In genomic region chr10:67296926-67297325, GRCh38 we compare ENCODE assay signal across 22 cellular contexts.
DNase-seq lines count a peak whose midpoint lies in the region; ATAC-seq and FAIRE-seq lines count a peak whose summit lies in the region.
"Had no signal": no experiment of that assay in that cellular context is flagged by ENCODE, and none has a peak within 500 bp of the region (broad histone marks: within the 10 kb centered on the region; RNA-seq: fewer than 3 reads in every experiment).

No MANE protein-coding gene starts in this region.

- ATAC-seq in GM21825 (IDR thresholded peaks at IDR 0.05; ENCODE audit: unreplicated experiment): no peak

- DNase-seq in RCC 7860 (ENCODE audit: low spot score): peak; percentile 36
- peak; percentile 50 for DNase-seq in glomerular visceral epithelial cell (ENCODE audit: extremely low spot score)
- DNase-seq in renal cortical epithelial cell (ENCODE audit: low read depth): peak; percentile 34
- DNase-seq in NCI-H524 (lab: John Stamatoyannopoulos, UW): no peak
- DNase-seq in effector CD8-positive, alpha-beta T cell (lab: John Stamatoyannopoulos, UW): no peak
- DNase-seq: 8988T; ACHN; BE2C; C1 segment of cervical spinal cord; Calu3; CD4-positive, alpha-beta memory T cell; CD4-positive, CD25-positive, alpha-beta regulatory T cell; CD8-positive, alpha-beta memory T cell; COR-L47; DMS79 treated with DMSO at 0.1 percent for 48 hours; GF-D8 had no signal

- FAIRE-seq in RCC 7860 (lab: Jason Lieb, UNC): no peak
- FAIRE-seq: A204.1, D721Med, G401.6, GM12891, GM19239 had no signal

Comparison
In these comparisons a context has a peak if more than half of its experiments do, and no peak if none do; other contexts are left out.
1. DNase-seq: peak in RCC 7860 (single experiment), glomerular visceral epithelial cell (single experiment) and renal cortical epithelial cell (single experiment); none in NCI-H524 (0 of 2) and effector CD8-positive, alpha-beta T cell (single experiment).